18 cellular contexts compared by ENCODE assay signal in genomic region chr3:47868306-47868705, GRCh38.
DNase-seq lines count a peak whose midpoint lies in the region; ATAC-seq, FAIRE-seq and TF ChIP-seq lines count a peak whose summit lies in the region.
"Had no signal": no experiment of that assay in that cellular context is flagged by ENCODE, and none has a peak within 500 bp of the region (broad histone marks: within the 10 kb centered on the region; RNA-seq: fewer than 3 reads in every experiment).

No MANE protein-coding gene starts in this region.

- intact Hi-C loops in K562 (cut with micrococcal nuclease) = no loop called here
- intact Hi-C loops in Calu3 (cut with micrococcal nuclease; ENCODE audit: unreplicated experiment) = no loop called here

- H3K9me3 ChIP-seq in K562 (replicated peaks; ENCODE audit: control insufficient read depth, insufficient read depth, low read depth, low read length) (no peaks in the 10 kb centered on the region), thoracic aorta (no peaks in the 10 kb centered on the region), smooth muscle cell (replicated peaks; ENCODE audit: low read depth) (no peaks in the 10 kb centered on the region)
- H3K9me3 ChIP-seq: BE2C, HAP-1 had no signal

- no TSS peak for BruUV-seq in K562 (replicated peaks; lab: Mats Ljungman, UMichigan)
- no TSS peak for BruUV-seq in Calu3 (replicated peaks; lab: Mats Ljungman, UMichigan)

- in situ Hi-C loops in K562 (cut with MboI) = loop anchor here (10.0 kb wide), 1 partner anchor 286 kb away; no protein-coding TSS in a partner anchor

- no peaks in the 10 kb centered on the region for H3F3A ChIP-seq in smooth muscle cell (ENCODE audit: low read depth)

- H3K4me3 Mint-ChIP-seq in Calu3 (ENCODE audit: low read depth, unreplicated experiment) = no peak overlapping the region
- H3K4me3 Mint-ChIP-seq: CD4-positive, CD25-positive, alpha-beta regulatory T cell; CD8-positive, alpha-beta memory T cell had no signal

- 82% methylated on average over 2 of the region's 2 CpGs for WGBS in K562 (ENCODE audit: insufficient coverage, low coverage, missing lambda C conversion rate)
- 94% methylated on average over 2 of the region's 2 CpGs for WGBS in smooth muscle cell (ENCODE audit: low lambda C conversion rate)

- H2AFZ ChIP-seq in K562 (ENCODE audit: low read depth, low read length) (no peak overlapping the region), smooth muscle cell (ENCODE audit: low read depth) (no peak overlapping the region)
- H2AFZ ChIP-seq: GM23248 had no signal

- TF ChIP-seq POLR2A in K562 (conservative IDR thresholded peaks at IDR 0.05) = no peak

- ATAC-seq in K562 = no peak
- ATAC-seq in thoracic aorta (ENCODE audit: insufficient number of reproducible peaks, low FRiP score, low read depth) = no peak

- H3K27me3 ChIP-seq in K562 (ENCODE audit: control insufficient read depth in 2 of 2, insufficient read depth in 2 of 2, low read length in 2 of 2) (no peaks in the 10 kb centered on the region), thoracic aorta (replicated peaks; ENCODE audit: insufficient read depth) (no peaks in the 10 kb centered on the region), smooth muscle cell (ENCODE audit: low read depth) (no peaks in the 10 kb centered on the region)
- H3K27me3 ChIP-seq: BE2C had no signal

- CTCF ChIA-PET in K562 (lab: Yijun Ruan, JAX; ENCODE audit: low intra/inter-chr PET ratio) = no interaction called here
- CTCF ChIA-PET in Calu3 (lab: Charles Lee) = no interaction called here

- H3K36me3 ChIP-seq in K562 (ENCODE audit: control insufficient read depth, insufficient read depth, low read length) = peaks cover 72% of the 10 kb centered on the region
- peaks cover 86% of the 10 kb centered on the region for H3K36me3 ChIP-seq in thoracic aorta
- peaks cover 2% of the 10 kb centered on the region for H3K36me3 ChIP-seq in smooth muscle cell (ENCODE audit: low read depth)

- H3K4me1 ChIP-seq in K562 (replicated peaks in 1 of 2; ENCODE audit: control insufficient read depth in 2 of 2, insufficient read depth in 2 of 2, low read length in 2 of 2) (peaks cover 13 to 21% of the 10 kb centered on the region in 2 experiments; a peak in 4 of 5 replicates), thoracic aorta (ENCODE audit: control insufficient read depth in 1 of 2, low read depth in 2 of 2) (peaks cover 7 to 22% of the 10 kb centered on the region in 2 donors), smooth muscle cell (ENCODE audit: low read depth) (no peaks in the 10 kb centered on the region)
- H3K4me1 ChIP-seq: BE2C, HAP-1 had no signal

- H3K27ac ChIP-seq in K562 (ENCODE audit: extremely low read depth, low read depth, low read length) = no peak overlapping the region
- H3K27ac ChIP-seq in thoracic aorta = peak overlapping the region; percentile 57 to 58
- no peak overlapping the region for H3K27ac ChIP-seq in smooth muscle cell (ENCODE audit: low read depth)
- H3K27ac ChIP-seq: GM23248, HL-60 had no signal

- H3K36me3 Mint-ChIP-seq in Calu3 (ENCODE audit: insufficient read depth, unreplicated experiment) = peaks cover 24% of the 10 kb centered on the region

- no peaks in the 10 kb centered on the region for H3K4me1 Mint-ChIP-seq in Calu3 (ENCODE audit: low read depth, unreplicated experiment)
- H3K4me1 Mint-ChIP-seq: CD4-positive, CD25-positive, alpha-beta regulatory T cell; CD8-positive, alpha-beta memory T cell had no signal

- H3K9ac ChIP-seq in K562 (ENCODE audit: insufficient read depth in 1 of 2, low read depth in 2 of 2, low read length in 2 of 2) (no peak overlapping the region), smooth muscle cell (ENCODE audit: low read depth) (no peak overlapping the region)
- H3K9ac ChIP-seq: GM23248 had no signal

- no peaks in the 10 kb centered on the region; the same call in 1 of the 2 replicates for H4K20me1 ChIP-seq in K562 (replicated peaks; ENCODE audit: control insufficient read depth, insufficient read depth, low read length)
- H4K20me1 ChIP-seq in smooth muscle cell (ENCODE audit: low read depth) = peaks cover 7% of the 10 kb centered on the region

- H3K4me2 ChIP-seq in K562 (ENCODE audit: insufficient read depth, low read length) = no peak overlapping the region
- H3K4me2 ChIP-seq in smooth muscle cell = no peak overlapping the region

- no peak for TF ChIP-seq RAD21 in K562 (CRISPR knock-in tag; conservative IDR thresholded peaks at IDR 0.05 in 1 of 2, IDR thresholded peaks at IDR 0.05 in 1 of 2)

- no peak overlapping the region for H3K27ac Mint-ChIP-seq in Calu3 (ENCODE audit: unreplicated experiment)
- H3K27ac Mint-ChIP-seq: CD8-positive, alpha-beta memory T cell had no signal

- no peak for TF ChIP-seq EP300 in K562 (IDR thresholded peaks at IDR 0.05; ENCODE audit: low read length)

- POLR2A ChIA-PET in K562 (lab: Yijun Ruan, JAX) = no interaction called here

- H3K79me2 ChIP-seq in K562 (ENCODE audit: control insufficient read depth, insufficient read depth, low read length) (no peaks in the 10 kb centered on the region), smooth muscle cell (ENCODE audit: low read depth) (no peaks in the 10 kb centered on the region)

- DNase-seq in AG20443 (ENCODE audit: low spot score) (peak; percentile 5), K562 (ENCODE audit: extremely low read depth in 1 of 4, low spot score in 3 of 4) (no peak), mesenteric fat pad (ENCODE audit: low spot score) (peak; percentile 53), thoracic aorta (ENCODE audit: low spot score) (no peak), Calu3 (no peak), smooth muscle cell (lab: John Stamatoyannopoulos, UW; ENCODE audit: unreplicated experiment) (no peak)
- DNase-seq: BE2C; C1 segment of cervical spinal cord; CD4-positive, CD25-positive, alpha-beta regulatory T cell; CD8-positive, alpha-beta memory T cell; COR-L47; GM23248 had no signal

- TF ChIP-seq CTCF in K562 (IDR thresholded peaks at IDR 0.05 in 2 of 3, conservative IDR thresholded peaks at IDR 0.05 in 1 of 3; ENCODE audit: insufficient read depth in 2 of 3, low read depth in 1 of 3, low read length in 3 of 3) = no peak
- TF ChIP-seq CTCF in thoracic aorta (IDR thresholded peaks at IDR 0.05) = no peak
- TF ChIP-seq CTCF in Calu3 (IDR thresholded peaks at IDR 0.05; ENCODE audit: unreplicated experiment) = no peak
- TF ChIP-seq CTCF in smooth muscle cell (IDR thresholded peaks at IDR 0.05; ENCODE audit: borderline replicate concordance, insufficient read depth, poor library complexity, severe bottlenecking) = no peak

- no peaks in the 10 kb centered on the region for H3K27me3 Mint-ChIP-seq in Calu3 (ENCODE audit: unreplicated experiment)
- H3K27me3 Mint-ChIP-seq: CD4-positive, CD25-positive, alpha-beta regulatory T cell; CD8-positive, alpha-beta memory T cell had no signal

- H3K4me3 ChIP-seq in K562 (no peak overlapping the region), thoracic aorta (no peak overlapping the region), smooth muscle cell (no peak overlapping the region)
- H3K4me3 ChIP-seq: GM23248, HAP-1 had no signal

- H3K9me3 Mint-ChIP-seq in Calu3 (ENCODE audit: low read depth, unreplicated experiment) = no peaks in the 10 kb centered on the region
- H3K9me3 Mint-ChIP-seq: CD4-positive, CD25-positive, alpha-beta regulatory T cell; CD8-positive, alpha-beta memory T cell had no signal

- no peak for FAIRE-seq in K562 (lab: Jason Lieb, UNC)
- FAIRE-seq: D721Med, G401.6, GM12891, GM19239 had no signal

- peaks cover 8% of the 10 kb centered on the region for H3K9me1 ChIP-seq in K562 (ENCODE audit: control insufficient read depth, insufficient read depth, low read length)

TF ChIP-seq in K562, 482 proteins besides CTCF, POLR2A, EP300 and RAD21:
- TF ChIP-seq ZC3H8 (IDR thresholded peaks at IDR 0.05) = no peak
- TF ChIP-seq FOXK1 (CRISPR knock-in tag; IDR thresholded peaks at IDR 0.05; ENCODE audit: borderline replicate concordance) = no peak
- TF ChIP-seq IRF2 (CRISPR knock-in tag; IDR thresholded peaks at IDR 0.05) = 0 out of 2 replicates have a peak, but pooled peaks have one; percentile 22
- TF ChIP-seq CXXC5 (CRISPR knock-in tag; IDR thresholded peaks at IDR 0.05) = no peak

Comparison
In these comparisons a context has a peak if more than half of its experiments do, and no peak if none do; other contexts are left out.
1. DNase-seq: peak in AG20443 (single experiment) and mesenteric fat pad (single experiment); none in K562 (0 of 4), thoracic aorta (single experiment), Calu3 (single experiment) and smooth muscle cell (single experiment).
2. H3K27ac ChIP-seq: peak in thoracic aorta (2 of 2); none in K562 (single experiment) and smooth muscle cell (single experiment).